ENCODE assay signal across 8 cellular contexts in the genomic region with DNA sequence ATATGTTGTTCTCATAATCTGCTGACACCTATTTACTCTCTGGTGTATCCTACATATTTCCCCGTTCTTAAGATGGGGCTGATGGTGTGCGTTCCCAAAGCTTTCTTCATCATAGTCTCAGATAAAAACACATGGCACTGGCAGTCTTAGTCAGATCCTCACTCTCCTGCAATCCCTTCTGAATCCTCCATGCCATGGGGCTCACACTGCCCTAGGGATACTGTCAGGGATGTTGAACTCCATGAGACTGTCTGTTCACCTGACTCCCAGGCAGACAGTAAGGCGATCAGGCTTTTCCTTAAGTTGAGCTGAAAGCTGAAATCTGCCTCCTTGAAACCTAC.
DNase-seq lines count a peak whose midpoint lies in the region; ATAC-seq and TF ChIP-seq lines count a peak whose summit lies in the region.

No MANE protein-coding gene starts in this region.

- peaks cover 12% of the 10 kb centered on the region for H3K4me1 ChIP-seq in CD8-positive, alpha-beta memory T cell (ENCODE audit: insufficient read depth, low read length)
- peaks cover 53% of the 10 kb centered on the region for H3K4me1 ChIP-seq in lower lobe of right lung

- peak overlapping the region in 6 of 8 donors; percentile 4 to 88 (median 53) for H3K27ac Mint-ChIP-seq in CD8-positive, alpha-beta memory T cell
- peak overlapping the region; percentile 64 for H3K27ac Mint-ChIP-seq in activated T-helper 1 cell treated with anti-CD3 and anti-CD28 coated beads, Interleukin-12 subunit alpha, Interleukin-12 subunit beta, Interleukin-2, Interleukin-4 antibody, amounts not matched to agents 30 ng/mL and 10 ng/mL and 1 ng/mL, durations not matched to agents 14 hours and 24 hours and 36 hours

- TF ChIP-seq POLR2A in erythroblast (IDR thresholded peaks at IDR 0.05; ENCODE audit: low read length) = no peak

- peak overlapping the region; percentile 35 for H3K27ac ChIP-seq in CD8-positive, alpha-beta memory T cell (ENCODE audit: low read depth, low read length)
- H3K27ac ChIP-seq in lower lobe of right lung = no peak overlapping the region

- H3K4me3 Mint-ChIP-seq in CD8-positive, alpha-beta memory T cell = peak overlapping the region in 4 of 7 donors; percentile 46 to 74 (median 62)
- peak overlapping the region; percentile 27 for H3K4me3 Mint-ChIP-seq in activated T-helper 1 cell treated with anti-CD3 and anti-CD28 coated beads, Interleukin-12 subunit alpha, Interleukin-12 subunit beta, Interleukin-2, Interleukin-4 antibody, amounts not matched to agents 30 ng/mL and 10 ng/mL and 1 ng/mL, durations not matched to agents 14 hours and 24 hours and 36 hours

- peaks cover 21 to 48% (median 41%) of the 10 kb centered on the region in 3 donors for H3K4me1 Mint-ChIP-seq in CD8-positive, alpha-beta memory T cell
- peaks cover 44% of the 10 kb centered on the region for H3K4me1 Mint-ChIP-seq in activated T-helper 1 cell treated with anti-CD3 and anti-CD28 coated beads, Interleukin-12 subunit alpha, Interleukin-12 subunit beta, Interleukin-2, Interleukin-4 antibody, amounts not matched to agents 30 ng/mL and 10 ng/mL and 1 ng/mL, durations not matched to agents 14 hours and 24 hours and 36 hours (ENCODE audit: low read depth)

- no peaks in the 10 kb centered on the region for H3K27me3 Mint-ChIP-seq in CD8-positive, alpha-beta memory T cell
- no peaks in the 10 kb centered on the region for H3K27me3 Mint-ChIP-seq in activated T-helper 1 cell treated with anti-CD3 and anti-CD28 coated beads, Interleukin-12 subunit alpha, Interleukin-12 subunit beta, Interleukin-2, Interleukin-4 antibody, amounts not matched to agents 30 ng/mL and 10 ng/mL and 1 ng/mL, durations not matched to agents 14 hours and 24 hours and 36 hours (ENCODE audit: insufficient read depth)

- DNase-seq in CD8-positive, alpha-beta memory T cell = no peak
- no peak for DNase-seq in activated T-helper 1 cell treated with anti-CD3 and anti-CD28 coated beads, Interleukin-12 subunit alpha, Interleukin-12 subunit beta, Interleukin-2, Interleukin-4 antibody, amounts not matched to agents 30 ng/mL and 10 ng/mL and 1 ng/mL, durations not matched to agents 14 hours and 24 hours and 36 hours (ENCODE audit: low spot score)
- DNase-seq in lower lobe of right lung (no peak), erythroblast (lab: John Stamatoyannopoulos, UW) (no peak), NCI-H146 treated with DMSO at 0.1 percent for 48 hours (lab: John Stamatoyannopoulos, UW; ENCODE audit: unreplicated experiment) (no peak)

- POLR2A ChIA-PET in CD8-positive, alpha-beta memory T cell (lab: Charles Lee) = interaction anchor here (1.3 kb wide), 1 partner anchor 77 kb away, joined by 5 read pairs; a partner anchor contains a TSS

- ATAC-seq in HG02763 (IDR thresholded peaks at IDR 0.05; ENCODE audit: unreplicated experiment) = peak; percentile 3
- peak; percentile 35 to 45 for ATAC-seq in lower lobe of right lung
- no peak for ATAC-seq in GM21619 (IDR thresholded peaks at IDR 0.05; ENCODE audit: unreplicated experiment)
- ATAC-seq in HG03196 (IDR thresholded peaks at IDR 0.05; ENCODE audit: unreplicated experiment) = no peak

- peaks cover 0 to 5% (median 1%) of the 10 kb centered on the region in 3 donors for H3K36me3 Mint-ChIP-seq in CD8-positive, alpha-beta memory T cell
- H3K36me3 Mint-ChIP-seq in activated T-helper 1 cell treated with anti-CD3 and anti-CD28 coated beads, Interleukin-12 subunit alpha, Interleukin-12 subunit beta, Interleukin-2, Interleukin-4 antibody, amounts not matched to agents 30 ng/mL and 10 ng/mL and 1 ng/mL, durations not matched to agents 14 hours and 24 hours and 36 hours (ENCODE audit: low read depth) = peaks cover 2% of the 10 kb centered on the region

- no peaks in the 10 kb centered on the region for H3K27me3 ChIP-seq in CD8-positive, alpha-beta memory T cell (ENCODE audit: insufficient read depth, low read length, poor library complexity, severe bottlenecking)
- H3K27me3 ChIP-seq in lower lobe of right lung (ENCODE audit: low read depth) = no peaks in the 10 kb centered on the region

- H3K9me3 Mint-ChIP-seq in CD8-positive, alpha-beta memory T cell = no peaks in the 10 kb centered on the region
- H3K9me3 Mint-ChIP-seq in activated T-helper 1 cell treated with anti-CD3 and anti-CD28 coated beads, Interleukin-12 subunit alpha, Interleukin-12 subunit beta, Interleukin-2, Interleukin-4 antibody, amounts not matched to agents 30 ng/mL and 10 ng/mL and 1 ng/mL, durations not matched to agents 14 hours and 24 hours and 36 hours = no peaks in the 10 kb centered on the region

- intact Hi-C loops in activated T-helper 1 cell treated with anti-CD3 and anti-CD28 coated beads, Interleukin-12 subunit alpha, Interleukin-12 subunit beta, Interleukin-2, Interleukin-4 antibody, amounts not matched to agents 30 ng/mL and 10 ng/mL and 1 ng/mL, durations not matched to agents 14 hours and 24 hours and 36 hours (cut with micrococcal nuclease) = loop anchor here (1.0 to 5.0 kb wide), 7 partner anchors 8 to 294 kb away; a partner anchor contains a TSS
- intact Hi-C loops in lower lobe of right lung (cut with DNase I) = no loop called here

- H3K36me3 ChIP-seq in CD8-positive, alpha-beta memory T cell (ENCODE audit: insufficient read depth, low read length) = no peaks in the 10 kb centered on the region
- no peaks in the 10 kb centered on the region for H3K36me3 ChIP-seq in lower lobe of right lung

- H3K9me3 ChIP-seq in CD8-positive, alpha-beta memory T cell (ENCODE audit: low read length) = no peaks in the 10 kb centered on the region
- H3K9me3 ChIP-seq in lower lobe of right lung = no peaks in the 10 kb centered on the region

- CTCF ChIA-PET in CD8-positive, alpha-beta memory T cell (lab: Charles Lee) = interaction anchor here (1.2 to 1.7 kb wide), 2 partner anchors 12 to 157 kb away, joined by 4 read pairs; no protein-coding TSS in a partner anchor

- no peak overlapping the region for H3K4me3 ChIP-seq in CD8-positive, alpha-beta memory T cell (ENCODE audit: low read length)
- H3K4me3 ChIP-seq in lower lobe of right lung = no peak overlapping the region

- no peak for TF ChIP-seq CTCF in lower lobe of right lung (IDR thresholded peaks at IDR 0.05)

Comparison
In these comparisons a context has a peak if more than half of its experiments do, and no peak if none do; other contexts are left out.
1. ATAC-seq: peak in HG02763 (single experiment) and lower lobe of right lung (2 of 2); none in GM21619 (single experiment) and HG03196 (single experiment).